Comparison of ENCODE assay signal across 34 cellular contexts in genomic region chr2:179538406-179538805, GRCh38.
DNase-seq lines count a peak whose midpoint lies in the region; ATAC-seq, FAIRE-seq and TF ChIP-seq lines count a peak whose summit lies in the region.
"Had no signal": no experiment of that assay in that cellular context is flagged by ENCODE, and none has a peak within 500 bp of the region (broad histone marks: within the 10 kb centered on the region; RNA-seq: fewer than 3 reads in every experiment).

No MANE protein-coding gene starts in this region.

- H3K4me1 ChIP-seq in foreskin keratinocyte: peaks cover 4% of the 10 kb centered on the region
- H3K4me1 ChIP-seq: right lobe of liver, SJSA1 had no signal

- ATAC-seq in foreskin keratinocyte: peak; percentile 96
- ATAC-seq in sciatic nerve: no peak
- ATAC-seq: activated CD4-positive, CD25-positive, alpha-beta regulatory T cell treated with anti-CD3 and anti-CD28 coated beads, Interleukin-2, amount 50 U/mL, for 24 hours; activated naive CD8-positive, alpha-beta T cell treated with anti-CD3 and anti-CD28 coated beads, Interleukin-2, amount 50 U/mL, for 24 hours; right lobe of liver had no signal

- DNase-seq in EH (ENCODE audit: low read depth): peak; percentile 6
- peak; percentile 71 for DNase-seq in LHCN-M2 (ENCODE audit: low read depth)
- peak; percentile 81 for DNase-seq in bronchial epithelial cell (ENCODE audit: low read depth)
- DNase-seq in foreskin keratinocyte: peak; percentile 26 to 64
- DNase-seq in NK-92 (lab: John Stamatoyannopoulos, UW; ENCODE audit: unreplicated experiment): no peak
- no peak for DNase-seq in DMS 273 (lab: John Stamatoyannopoulos, UW; ENCODE audit: unreplicated experiment)
- DNase-seq in sciatic nerve (ENCODE audit: low spot score): no peak
- DNase-seq in SK-N-DZ (ENCODE audit: low spot score): no peak
- DNase-seq: activated CD4-positive, alpha-beta T cell treated with anti-CD3 and anti-CD28 coated beads, Interleukin-2, amount 50 U/mL, for 48 hours; activated naive CD4-positive, alpha-beta T cell; activated naive CD8-positive, alpha-beta T cell treated with anti-CD3 and anti-CD28 coated beads, Interleukin-2, amount 50 U/mL, for 24 hours; AML-193; CD4-positive, CD25-positive, alpha-beta regulatory T cell; dorsolateral prefrontal cortex; H7; midbrain; naive B cell; NCI-H1436; NCI-H345; NCI-H748 treated with DMSO at 0.1 percent for 48 hours; right lobe of liver; stimulated activated CD4-positive, alpha-beta T cell treated with anti-CD3 and anti-CD28 coated beads, Interleukin-12 subunit alpha, Interleukin-12 subunit beta, amount 100 ng/mL, for 4 hours; stimulated activated CD4-positive, alpha-beta T cell treated with anti-CD3 and anti-CD28 coated beads, Interleukin-2, amount 100 ng/mL, for 48 hours; stomach; T-helper 1 cell; tibial artery had no signal

- no peak overlapping the region for H3K4me3 ChIP-seq in bronchial epithelial cell (ENCODE audit: low read depth, low read length)
- H3K4me3 ChIP-seq: dorsolateral prefrontal cortex, right lobe of liver, SJSA1, stomach, tibial artery had no signal

- no peaks in the 10 kb centered on the region for H3K27me3 ChIP-seq in bronchial epithelial cell (ENCODE audit: control insufficient read depth, insufficient read depth, low read length)
- H3K27me3 ChIP-seq in foreskin keratinocyte: no peaks in the 10 kb centered on the region
- H3K27me3 ChIP-seq: dorsolateral prefrontal cortex, neutrophil, right lobe of liver, SJSA1, stomach, tibial artery had no signal

- intact Hi-C loops in sciatic nerve (cut with DNase I): no loop called here

- no peak for FAIRE-seq in bronchial epithelial cell (lab: Jason Lieb, UNC)
- FAIRE-seq: A204.1, GM12892, keratinocyte, TTC549 had no signal

- no peak overlapping the region for H3K27ac ChIP-seq in foreskin keratinocyte
- H3K27ac ChIP-seq: dorsolateral prefrontal cortex, KMS-11, neutrophil, right lobe of liver, SJSA1, stomach, tibial artery had no signal

- H3K36me3 ChIP-seq in bronchial epithelial cell (ENCODE audit: control insufficient read depth, insufficient read depth, low read length): no peaks in the 10 kb centered on the region
- H3K36me3 ChIP-seq: neutrophil, SJSA1, tibial artery had no signal

- TF ChIP-seq CTCF in bronchial epithelial cell (IDR thresholded peaks at IDR 0.05; ENCODE audit: insufficient read depth, low read length, severe bottlenecking) (no peak), foreskin keratinocyte (conservative IDR thresholded peaks at IDR 0.05) (no peak)

Comparison
In these comparisons a context has a peak if more than half of its experiments do, and no peak if none do; other contexts are left out.
1. DNase-seq: peak in EH (single experiment), LHCN-M2 (single experiment), bronchial epithelial cell (single experiment) and foreskin keratinocyte (2 of 2); none in NK-92 (single experiment), DMS 273 (single experiment), sciatic nerve (single experiment) and SK-N-DZ (single experiment).